11 cellular contexts compared by ENCODE assay signal in genomic region chr6:170132011-170132521, GRCh38.
"Had no signal": no experiment of that assay in that cellular context is flagged by ENCODE, and none has a peak within 500 bp of the region (broad histone marks: within the 10 kb centered on the region; RNA-seq: fewer than 3 reads in every experiment).

No MANE protein-coding gene starts in this region.

- ATAC-seq: gastroesophageal sphincter; right cardiac atrium; stimulated activated naive CD8-positive, alpha-beta T cell treated with anti-CD3 and anti-CD28 coated beads, Interleukin-15, Interleukin-2, amounts not matched to agents 100 U/mL and 50 U/mL, for 24 hours had no signal

- H3K9me3 Mint-ChIP-seq: activated naive CD4-positive, alpha-beta T cell treated with anti-CD3 and anti-CD28 coated beads for 36 hours; dendritic cell treated with granulocyte-macrophage colony-stimulating factor and Interleukin-4, amounts not matched to agents 40 ng/mL and 50 ng/mL, for 4 days; T-helper 2 cell treated with Interferon-gamma antibody and Interleukin-4, amounts not matched to agents 5 μg/mL and 100 μg/mL, for 36 hours had no signal

- H3K4me3 Mint-ChIP-seq: activated naive CD4-positive, alpha-beta T cell treated with anti-CD3 and anti-CD28 coated beads for 36 hours; brain; dendritic cell treated with granulocyte-macrophage colony-stimulating factor and Interleukin-4, amounts not matched to agents 40 ng/mL and 50 ng/mL, for 4 days; T-helper 2 cell treated with Interferon-gamma antibody and Interleukin-4, amounts not matched to agents 5 μg/mL and 100 μg/mL, for 36 hours had no signal

- H3K36me3 Mint-ChIP-seq: brain had no signal

- H3K27ac Mint-ChIP-seq: activated naive CD4-positive, alpha-beta T cell treated with anti-CD3 and anti-CD28 coated beads for 36 hours; dendritic cell treated with granulocyte-macrophage colony-stimulating factor and Interleukin-4, amounts not matched to agents 40 ng/mL and 50 ng/mL, for 4 days; T-helper 2 cell treated with Interferon-gamma antibody and Interleukin-4, amounts not matched to agents 5 μg/mL and 100 μg/mL, for 36 hours had no signal

- H3K9me3 ChIP-seq: gastroesophageal sphincter, neutrophil, vagina had no signal

- H3K27ac ChIP-seq: gastroesophageal sphincter, neutrophil, vagina had no signal

- DNase-seq: activated CD4-positive, alpha-beta T cell treated with anti-CD3 and anti-CD28 coated beads, Interleukin-2, amount 50 U/mL, for 4 hours; activated naive CD4-positive, alpha-beta T cell treated with anti-CD3 and anti-CD28 coated beads for 36 hours; midbrain; stimulated activated naive CD8-positive, alpha-beta T cell treated with anti-CD3 and anti-CD28 coated beads, Interleukin-15, Interleukin-2, amounts not matched to agents 100 U/mL and 50 U/mL, for 24 hours had no signal

- H3K4me3 ChIP-seq: gastroesophageal sphincter, vagina had no signal

- H3K36me3 ChIP-seq: gastroesophageal sphincter, neutrophil, vagina had no signal

- H3K27me3 ChIP-seq: gastroesophageal sphincter, vagina had no signal
